Comparison of ENCODE assay signal across 22 cellular contexts in the genomic region with DNA sequence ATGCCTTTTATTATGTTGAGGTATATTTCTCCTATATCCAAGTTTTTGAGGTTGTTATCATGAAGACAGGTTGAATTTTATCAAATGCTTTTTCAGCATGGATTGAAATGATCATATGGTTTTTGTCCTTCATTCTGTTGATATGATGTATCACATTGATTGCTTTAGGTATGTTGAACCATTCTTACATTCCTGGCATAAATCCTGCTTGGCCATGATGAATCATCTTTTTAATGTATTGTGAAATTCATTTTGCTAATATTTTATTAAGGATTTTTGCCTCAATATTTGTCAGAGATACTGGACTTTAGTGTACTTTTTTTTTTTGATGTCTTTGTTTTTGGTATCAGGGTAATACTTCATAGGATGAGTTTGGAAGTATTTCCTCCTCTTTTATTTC.
DNase-seq lines count a peak whose midpoint lies in the region; ATAC-seq and TF ChIP-seq lines count a peak whose summit lies in the region.
"Had no signal": no experiment of that assay in that cellular context is flagged by ENCODE, and none has a peak within 500 bp of the region (broad histone marks: within the 10 kb centered on the region; RNA-seq: fewer than 3 reads in every experiment).

No MANE protein-coding gene starts in this region.

- H3K4me1 ChIP-seq in GM23248 (ENCODE audit: insufficient read depth), result no peaks in the 10 kb centered on the region
- H3K4me1 ChIP-seq in foreskin keratinocyte, result no peaks in the 10 kb centered on the region
- H3K4me1 ChIP-seq: BLaER1 had no signal

- H3K4me3 ChIP-seq in GM23248, result no peak overlapping the region
- H3K4me3 ChIP-seq in cardiac fibroblast (replicated peaks in 1 of 2; ENCODE audit: low read depth in 2 of 2, low read length in 2 of 2), result no peak overlapping the region
- H3K4me3 ChIP-seq: A549, BLaER1 had no signal

- in situ Hi-C loops in GM23248 (cut with MboI), result no loop called here

- no peaks in the 10 kb centered on the region for H3K79me2 ChIP-seq in GM23248 (ENCODE audit: insufficient read depth)

- H3K9me2 ChIP-seq in GM23248 (ENCODE audit: insufficient read depth), result no peaks in the 10 kb centered on the region

- no peaks in the 10 kb centered on the region for H3K9me3 ChIP-seq in GM23248 (ENCODE audit: low read depth)
- H3K9me3 ChIP-seq: A549, BLaER1 had no signal

- H3K36me3 ChIP-seq in GM23248 (ENCODE audit: low read depth), result no peaks in the 10 kb centered on the region
- H3K36me3 ChIP-seq: BLaER1 had no signal

- POLR2A ChIA-PET in RWPE1 (lab: Yijun Ruan, JAX; ENCODE audit: low non-redundant PET), result no interaction called here

- no peak overlapping the region for H3K9ac ChIP-seq in GM23248
- H3K9ac ChIP-seq: BLaER1, KMS-11 had no signal

- H3K27me3 ChIP-seq in GM23248 (replicated peaks; ENCODE audit: insufficient read depth) (no peaks in the 10 kb centered on the region), foreskin keratinocyte (no peaks in the 10 kb centered on the region)
- H3K27me3 ChIP-seq: BLaER1 had no signal

- H2AFZ ChIP-seq in GM23248, result no peak overlapping the region

- TF ChIP-seq CTCF in RWPE1 (conservative IDR thresholded peaks at IDR 0.05; ENCODE audit: low read depth), result no peak
- no peak for TF ChIP-seq CTCF in cardiac fibroblast (IDR thresholded peaks at IDR 0.05; ENCODE audit: low read depth, low read length)
- TF ChIP-seq CTCF in foreskin keratinocyte (conservative IDR thresholded peaks at IDR 0.05), result no peak

- ATAC-seq in foreskin keratinocyte (no peak), GM19351 (IDR thresholded peaks at IDR 0.05; ENCODE audit: unreplicated experiment) (no peak)
- ATAC-seq: A549; CD8-positive, alpha-beta T cell; HepG2 had no signal

- H3F3A ChIP-seq in GM23248 (ENCODE audit: insufficient read depth), result no peaks in the 10 kb centered on the region

- no peak overlapping the region for H3K27ac ChIP-seq in GM23248
- H3K27ac ChIP-seq in RWPE1, result no peak overlapping the region
- H3K27ac ChIP-seq in foreskin keratinocyte, result no peak overlapping the region
- H3K27ac ChIP-seq: A549, BLaER1, KMS-11 had no signal

- DNase-seq in GM23248 (peak; percentile 15), RWPE1 (ENCODE audit: low spot score) (peak; percentile 6), cardiac fibroblast (ENCODE audit: low read depth in 2 of 2) (peak; percentile 42 to 59), foreskin keratinocyte (peak; percentile 18 to 56), activated T-cell treated with anti-CD3 and anti-CD28 coated beads for 4 hours (no peak), GM03348 (ENCODE audit: low spot score) (no peak), nucleus accumbens (lab: John Stamatoyannopoulos, UW) (no peak)
- DNase-seq: CD8-positive, alpha-beta T cell; DMS79 treated with DMSO at 0.1 percent for 48 hours; GOT3; NCI-H1417; NCI-H187; NCI-H2107; NCI-H2227 treated with DMSO at 0.1 percent for 48 hours; NCI-H524; OCI-M1; RPMI8226 had no signal

- H3K4me2 ChIP-seq in GM23248 (ENCODE audit: unreplicated experiment), result no peak overlapping the region
- H3K4me2 ChIP-seq: A549, BLaER1, KMS-11 had no signal

- CTCF ChIA-PET in RWPE1 (lab: Yijun Ruan, JAX), result no interaction called here

- H4K20me1 ChIP-seq in GM23248 (ENCODE audit: insufficient read depth), result no peaks in the 10 kb centered on the region
- H4K20me1 ChIP-seq: BLaER1 had no signal

Comparison
In these comparisons a context has a peak if more than half of its experiments do, and no peak if none do; other contexts are left out.
1. DNase-seq: peak in GM23248 (single experiment), RWPE1 (single experiment), cardiac fibroblast (2 of 2) and foreskin keratinocyte (2 of 2); none in activated T-cell treated with anti-CD3 and anti-CD28 coated beads for 4 hours (single experiment), GM03348 (single experiment) and nucleus accumbens (0 of 56).